In the genomic region with DNA sequence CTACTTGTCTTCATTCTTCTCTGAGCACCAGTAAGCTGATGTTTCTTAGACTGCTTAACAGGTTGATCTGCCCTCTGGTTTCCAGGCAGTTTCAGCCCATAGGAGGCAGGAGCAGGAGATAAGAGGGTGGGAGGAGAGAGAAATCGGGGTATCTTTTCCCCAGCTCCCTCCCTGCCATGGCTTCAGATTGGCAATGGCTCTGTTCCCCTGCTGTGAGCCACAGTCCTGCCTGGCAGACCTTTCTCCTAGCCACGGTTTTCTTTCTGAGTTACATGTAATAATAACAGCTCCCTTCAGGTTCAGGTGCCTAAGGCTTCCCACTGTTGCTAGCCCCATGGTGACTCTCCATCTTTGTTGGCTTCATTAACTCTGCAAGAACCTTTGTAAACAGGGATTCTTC, we compare ENCODE assay signal across 27 cellular contexts.
"Had no signal": no experiment of that assay in that cellular context is flagged by ENCODE, and none has a peak within 500 bp of the region (broad histone marks: within the 10 kb centered on the region; RNA-seq: fewer than 3 reads in every experiment).

No MANE protein-coding gene starts in this region.

- H3K4me2 ChIP-seq: SK-N-SH had no signal

- H3K36me3 ChIP-seq: adrenal gland, Peyer's patch, SJSA1 had no signal

- DNase-seq: activated CD4-positive, alpha-beta T cell treated with anti-CD3 and anti-CD28 coated beads for 36 hours; activated CD4-positive, alpha-beta T cell treated with anti-CD3 and anti-CD28 coated beads, Interleukin-2, amount 10 ng/mL, durations not matched to agents 7 days and 5 days; activated CD4-positive, alpha-beta T cell treated with anti-CD3 and anti-CD28 coated beads, Interleukin-2, amount 50 U/mL, for 48 hours; activated CD8-positive, alpha-beta T cell treated with anti-CD3 and anti-CD28 coated beads, Interleukin-2, amount 10 ng/mL, durations not matched to agents 7 days and 5 days; activated gamma-delta T cell treated with Interleukin-2 at 50 U/mL for 16 hours; activated naive CD4-positive, alpha-beta T cell treated with anti-CD3 and anti-CD28 coated beads for 36 hours; activated T-cell treated with anti-CD3 and anti-CD28 coated beads, Interleukin-2, amount 50 U/mL, for 24 hours; adrenal gland; caudate nucleus; cerebellar nuclear complex; KG1; NCI-H1092 treated with DMSO at 0.1 percent for 48 hours; NCI-H146; NCI-H2029 treated with DMSO at 0.1 percent for 48 hours; NCI-H2107; NCI-H446 treated with DMSO at 0.1 percent for 48 hours; NCI-H526; NCI-H774; PC-3; Peyer's patch; RPMI8226; SHP77 treated with DMSO at 0.1 percent for 48 hours; SK-N-SH had no signal

- H3K9ac ChIP-seq: SK-N-SH had no signal

- H3K27me3 ChIP-seq: adrenal gland, Peyer's patch, SJSA1 had no signal

- H3K4me3 ChIP-seq: adrenal gland, Peyer's patch, SJSA1 had no signal

- ATAC-seq: activated CD4-positive, alpha-beta T cell treated with anti-CD3 and anti-CD28 coated beads for 36 hours; activated CD4-positive, CD25-positive, alpha-beta regulatory T cell treated with anti-CD3 and anti-CD28 coated beads, Interleukin-2, amount 50 U/mL, for 24 hours; activated CD8-positive, alpha-beta T cell treated with anti-CD3 and anti-CD28 coated beads, Interleukin-2, amount 10 ng/mL, durations not matched to agents 7 days and 5 days; activated naive CD4-positive, alpha-beta T cell treated with anti-CD3 and anti-CD28 coated beads, Interleukin-2, amount 50 U/mL, for 72 hours; PC-3; WTC11 had no signal

- H3K9me3 ChIP-seq: adrenal gland, Peyer's patch, SJSA1, SK-N-SH had no signal

- H3K4me1 ChIP-seq: adrenal gland, Peyer's patch, SJSA1 had no signal

- H3K27ac ChIP-seq: adrenal gland, Peyer's patch, SJSA1 had no signal
